8 cellular contexts compared by ENCODE assay signal in the genomic region with DNA sequence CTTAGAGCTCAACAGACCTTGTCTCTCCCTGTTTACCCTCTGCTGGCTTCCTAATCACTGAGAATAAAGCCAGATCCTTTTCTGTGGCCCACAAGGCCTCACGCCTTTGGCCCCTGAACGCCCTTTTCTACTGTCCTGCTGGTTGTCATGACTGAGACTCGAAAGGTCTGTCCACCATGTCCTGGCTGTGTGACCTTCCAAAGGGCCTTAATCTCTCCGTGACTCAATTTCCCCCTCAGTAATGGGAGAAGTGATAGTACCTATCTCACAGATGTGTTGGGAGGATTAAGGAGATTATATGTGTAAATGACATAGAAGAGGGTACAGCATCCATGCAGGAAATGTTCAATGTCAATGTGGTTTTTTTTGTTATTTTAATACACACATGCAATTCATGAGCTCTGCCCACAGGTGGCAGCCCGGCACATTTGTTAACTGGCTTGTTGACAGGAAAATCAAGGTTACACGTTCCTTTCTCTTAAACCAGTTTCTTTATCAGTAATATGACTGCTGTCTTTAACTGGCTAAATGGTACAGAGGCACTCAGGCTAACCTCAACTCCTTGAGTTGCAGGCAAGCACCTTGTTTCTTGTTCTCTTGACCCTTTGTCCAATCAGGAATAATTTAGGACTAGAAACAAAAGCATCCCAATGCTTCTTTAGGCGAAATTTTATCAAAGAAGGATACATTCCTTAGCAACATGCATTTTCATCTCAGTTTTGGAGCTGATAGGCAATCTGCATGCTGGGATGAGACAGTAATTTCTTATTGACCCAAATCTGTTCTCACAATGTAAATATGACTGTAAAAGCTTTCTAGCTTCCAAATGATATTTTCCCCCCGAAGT. TPM values are rescaled to one million over a fixed set of nuclear protein-coding genes. Genes with fewer than 3 reads are reported as not detected.
A peak's percentile ranks its signal among the peaks of the same experiment; 100 is the strongest.
DNase-seq lines count a peak whose midpoint lies in the region; ATAC-seq and TF ChIP-seq lines count a peak whose summit lies in the region.

No MANE protein-coding gene starts in this region.

- H3K9me2 ChIP-seq in hepatocyte (replicated peaks; ENCODE audit: insufficient read depth), result no peaks in the 10 kb centered on the region

- no peak overlapping the region for H2AFZ ChIP-seq in hepatocyte

- no peaks in the 10 kb centered on the region for H3K27me3 Mint-ChIP-seq in T-cell

- H3K36me3 ChIP-seq in ascending aorta (no peaks in the 10 kb centered on the region), hepatocyte (replicated peaks; ENCODE audit: insufficient read depth, low read depth) (no peaks in the 10 kb centered on the region)

- POLR2A ChIA-PET in T-cell (lab: Charles Lee), result interaction anchor here in 1 of 2 donors (1.0 kb wide), 1 partner anchor 311 kb away, joined by 3 read pairs; no protein-coding TSS in a partner anchor

- TF ChIP-seq CTCF in ascending aorta (IDR thresholded peaks at IDR 0.05) (peak; percentile 66 to 75 (median 66)), hepatocyte (IDR thresholded peaks at IDR 0.05; ENCODE audit: poor library complexity) (peak; percentile 77)

- H3K4me3 Mint-ChIP-seq in T-cell, result no peak overlapping the region

- no peaks in the 10 kb centered on the region for H4K20me1 ChIP-seq in hepatocyte (ENCODE audit: insufficient read depth, poor library complexity, severe bottlenecking)

- intact Hi-C loops in ascending aorta (cut with DNase I), result loop anchor here (1.0 to 5.0 kb wide), 3 partner anchors 159 to 318 kb away; a partner anchor contains a TSS

- H3K9me3 ChIP-seq in ascending aorta (no peaks in the 10 kb centered on the region), hepatocyte (ENCODE audit: low read depth) (no peaks in the 10 kb centered on the region)

- no peaks in the 10 kb centered on the region for H3K27me3 ChIP-seq in ascending aorta
- H3K27me3 ChIP-seq in hepatocyte, result no peaks in the 10 kb centered on the region

- H3K27ac ChIP-seq in ascending aorta (peak overlapping the region; percentile 90 to 91), hepatocyte (peak overlapping the region; percentile 44)

- no peak overlapping the region for H3K27ac Mint-ChIP-seq in T-cell

- H3K4me2 ChIP-seq in hepatocyte, result no peak overlapping the region

- CTCF ChIA-PET in T-cell (lab: Charles Lee), result interaction anchor here (0.6 to 2.5 kb wide), 10 partner anchors 13 to 1717 kb away, joined by 3 to 20 read pairs (median 4); no protein-coding TSS in a partner anchor

- H3K4me1 ChIP-seq in ascending aorta (peaks cover 18 to 34% of the 10 kb centered on the region in 2 donors), hepatocyte (ENCODE audit: insufficient read depth) (peaks cover 30% of the 10 kb centered on the region)

- H3K4me1 Mint-ChIP-seq in T-cell, result peaks cover 9 to 10% (median 9%) of the 10 kb centered on the region in 3 donors

- H3K9me3 Mint-ChIP-seq in T-cell, result no peaks in the 10 kb centered on the region

- peaks cover under 1% of the 10 kb centered on the region for H3K36me3 Mint-ChIP-seq in T-cell

- no peaks in the 10 kb centered on the region for H3K79me2 ChIP-seq in hepatocyte

- no peak overlapping the region for H3K4me3 ChIP-seq in ascending aorta
- H3K4me3 ChIP-seq in hepatocyte, result no peak overlapping the region

- peak; percentile 32 for DNase-seq in COLO668 (lab: John Stamatoyannopoulos, UW; ENCODE audit: unreplicated experiment)
- peak; percentile 42 for DNase-seq in HuH-7.5 (ENCODE audit: low spot score)
- peak; percentile 26 to 69 (median 56) for DNase-seq in T-cell
- peak in 1 of 2 donors; percentile 71 for DNase-seq in ascending aorta (ENCODE audit: low spot score in 2 of 2)
- peak; percentile 83 for DNase-seq in hepatocyte (ENCODE audit: low spot score)
- peak; percentile 47 to 57 (median 48) for DNase-seq in stimulated activated CD4-positive, alpha-beta T cell treated with anti-CD3 and anti-CD28 coated beads, Interleukin-12 subunit alpha, Interleukin-12 subunit beta, amount 100 ng/mL, for 48 hours (ENCODE audit: low read depth in 2 of 3, low spot score in 1 of 3)

- 64% methylated on average over 8 of the region's 8 CpGs for WGBS in hepatocyte (ENCODE audit: low lambda C conversion rate, missing lambda C conversion rate)

- ATAC-seq in GM19351 (IDR thresholded peaks at IDR 0.05; ENCODE audit: unreplicated experiment) (peak; percentile 82), T-cell (replicated peaks in 1 of 4) (peak; percentile 54 to 63 (median 58)), GM19328 (IDR thresholded peaks at IDR 0.05; ENCODE audit: unreplicated experiment) (no peak)

RNA-seq across cellular contexts. Expression of a gene that starts 16.6 kb away (rescaled TPM):
- 1 to 10 TPM; 1.0 to 2.7 (median 2.3) TPM for total RNA-seq in T-cell
- total RNA-seq in ascending aorta, result not detected
- total RNA-seq in hepatocyte, result 6.1 and 6.7 TPM in 2 replicates
- 10.2 and 12.9 TPM in 2 replicates for polyA plus RNA-seq in hepatocyte
